In genomic region chr1:161630128-161630742, GRCh38 we compare ENCODE assay signal across 6 cellular contexts. TPM values are rescaled to one million over a fixed set of nuclear protein-coding genes. Genes with fewer than 3 reads are reported as not detected.
"Had no signal": no experiment of that assay in that cellular context is flagged by ENCODE, and none has a peak within 500 bp of the region (broad histone marks: within the 10 kb centered on the region; RNA-seq: fewer than 3 reads in every experiment).

No MANE protein-coding gene starts in this region.

RNA-seq across cellular contexts. Expression of gene FCGR3B, which starts 0.7 kb away (rescaled TPM):
- total RNA-seq: dermis blood vessel endothelial cell, endothelial cell of umbilical vein, epithelial cell of proximal tubule, kidney epithelial cell, mammary epithelial cell had no signal
- polyA plus RNA-seq: endothelial cell of umbilical vein, keratinocyte, mammary epithelial cell had no signal

RNA-seq across cellular contexts. Expression of gene FCGR2B, which starts 32.7 kb away (rescaled TPM):
- total RNA-seq: dermis blood vessel endothelial cell, endothelial cell of umbilical vein, epithelial cell of proximal tubule, kidney epithelial cell, mammary epithelial cell had no signal
- polyA plus RNA-seq: endothelial cell of umbilical vein, keratinocyte, mammary epithelial cell had no signal
